19 cellular contexts compared by ENCODE assay signal in genomic region chr1:236639686-236640085, GRCh38. TPM values are rescaled to one million over a fixed set of nuclear protein-coding genes. Genes with fewer than 3 reads are reported as not detected.
"Had no signal": no experiment of that assay in that cellular context is flagged by ENCODE, and none has a peak within 500 bp of the region (broad histone marks: within the 10 kb centered on the region; RNA-seq: fewer than 3 reads in every experiment).

No MANE protein-coding gene starts in this region.

- ATAC-seq: activated CD4-positive, CD25-positive, alpha-beta regulatory T cell treated with anti-CD3 and anti-CD28 coated beads, Interleukin-2, amount 50 U/mL, for 24 hours; naive thymus-derived CD4-positive, alpha-beta T cell; pancreas; stimulated activated naive B cell treated with anti-CD40 and anti-IgM and Interleukin-4, amounts not matched to agents 10 μg/mL and 1 μg/mL and 100 μg/mL, for 72 hours had no signal

- H3K4me1 ChIP-seq: esophagus squamous epithelium, pancreas, tibial artery had no signal

- DNase-seq: activated CD4-positive, alpha-beta T cell treated with anti-CD3 and anti-CD28 coated beads, Interleukin-2, amount 50 U/mL, for 1 hour; activated CD8-positive, alpha-beta memory T cell treated with anti-CD3 and anti-CD28 coated beads for 24 hours; activated naive CD4-positive, alpha-beta T cell; cerebellar nuclear complex; effector CD8-positive, alpha-beta T cell; esophagus squamous epithelium; glutamatergic neuron; kidney glomerular epithelial cell; naive thymus-derived CD4-positive, alpha-beta T cell; pancreas; stimulated activated CD4-positive, alpha-beta T cell treated with anti-CD3 and anti-CD28 coated beads, Interleukin-15, amount 100 ng/mL, for 24 hours; stimulated activated CD4-positive, alpha-beta T cell treated with anti-CD3 and anti-CD28 coated beads, Interleukin-4, amount 100 ng/mL, for 1 hour; stimulated activated naive B cell treated with anti-CD40 and anti-IgM and Interleukin-4, amounts not matched to agents 10 μg/mL and 1 μg/mL and 100 μg/mL, for 72 hours; T1000; tibial artery had no signal

- H3K36me3 ChIP-seq: esophagus squamous epithelium, pancreas, tibial artery had no signal

- H3K9me3 ChIP-seq: esophagus squamous epithelium, pancreas, tibial artery had no signal

- H3K4me3 ChIP-seq: esophagus squamous epithelium, lung, pancreas, skin epidermis, tibial artery had no signal

- H3K27me3 ChIP-seq: esophagus squamous epithelium, pancreas, tibial artery had no signal

- H3K27ac ChIP-seq: esophagus squamous epithelium, pancreas, skin epidermis, tibial artery had no signal

RNA-seq across cellular contexts. Expression of gene ACTN2, which starts 46.6 kb away (rescaled TPM):
- total RNA-seq: fibroblast of villous mesenchyme; naive thymus-derived CD4-positive, alpha-beta T cell had no signal
- polyA plus RNA-seq: naive thymus-derived CD4-positive, alpha-beta T cell had no signal
